9 cellular contexts compared by ENCODE assay signal in the genomic region with DNA sequence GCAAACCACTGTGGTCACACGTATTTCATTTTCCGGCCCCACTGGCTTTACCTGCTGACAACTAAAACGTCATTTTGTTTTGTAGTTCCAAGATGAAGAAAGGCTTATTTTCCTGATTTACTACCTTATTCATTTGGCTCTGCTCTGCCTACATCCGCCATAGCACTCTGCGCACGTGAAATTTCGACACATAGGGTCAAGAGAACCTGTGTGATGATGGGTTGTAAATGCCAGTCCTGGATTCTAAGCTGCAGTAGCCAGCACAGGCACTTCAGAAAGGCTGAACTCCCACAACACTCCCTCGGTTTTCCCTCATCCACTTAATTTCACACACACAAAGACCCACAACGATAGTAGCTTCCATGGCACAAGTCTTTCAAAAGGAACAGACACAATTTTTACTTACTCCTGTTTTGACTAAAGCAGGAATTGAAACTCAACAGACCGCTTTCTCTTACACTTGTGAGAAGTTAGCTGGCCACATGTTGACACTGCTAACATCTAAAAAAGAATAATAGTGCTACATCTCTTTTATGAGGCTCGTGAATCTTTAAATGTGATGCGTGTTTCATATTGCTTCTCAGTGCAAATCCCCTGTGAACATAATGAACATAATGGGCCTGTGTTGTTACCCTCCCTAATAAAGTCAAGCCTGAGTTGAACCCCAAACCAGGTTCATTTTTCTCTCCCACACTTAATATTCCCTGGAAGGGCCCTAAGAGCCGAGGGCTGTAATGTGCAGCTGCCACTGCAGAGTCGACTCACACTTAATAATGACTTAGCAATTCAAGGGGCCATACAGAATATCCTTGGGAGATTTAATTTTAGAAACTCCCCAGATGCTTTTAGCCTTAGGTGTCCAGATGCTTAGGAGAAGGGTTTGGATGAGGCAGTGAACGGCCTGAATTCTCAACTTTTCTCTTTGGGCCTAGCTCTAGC. TPM values are rescaled to one million over a fixed set of nuclear protein-coding genes. Genes with fewer than 3 reads are reported as not detected.
DNase-seq lines count a peak whose midpoint lies in the region; ATAC-seq and TF ChIP-seq lines count a peak whose summit lies in the region.
"Had no signal": no experiment of that assay in that cellular context is flagged by ENCODE, and none has a peak within 500 bp of the region (broad histone marks: within the 10 kb centered on the region; RNA-seq: fewer than 3 reads in every experiment).

No MANE protein-coding gene starts in this region.

- H3K27ac ChIP-seq in BLaER1 treated with 17β-estradiol and CSF1 and Interleukin-3, amounts not matched to agents 10 nM and 100 nM, result peak overlapping the region; percentile 17 to 98 (median 91); a peak in 21 of 22 replicates
- H3K27ac ChIP-seq: foreskin keratinocyte had no signal

- H3K27ac Mint-ChIP-seq in T-helper 17 cell (peak overlapping the region; percentile 96), memory B cell (peak overlapping the region; percentile 89), mesothelial cell of epicardium (no peak overlapping the region)

- peak overlapping the region in 5 of 10 experiments; percentile 15 to 97 (median 91); a peak in 10 of 20 replicates for H3K4me3 ChIP-seq in BLaER1 treated with 17β-estradiol and CSF1 and Interleukin-3, amounts not matched to agents 10 nM and 100 nM

- peak overlapping the region; percentile 81 to 99 (median 96) for H3K4me2 ChIP-seq in BLaER1 treated with 17β-estradiol and CSF1 and Interleukin-3, amounts not matched to agents 10 nM and 100 nM

- DNase-seq in T-helper 17 cell (no peak), memory B cell (ENCODE audit: low spot score in 2 of 2) (peak; percentile 32 to 33), mesothelial cell of epicardium (ENCODE audit: low spot score in 2 of 2, unreplicated experiment in 2 of 2) (no peak)
- DNase-seq in stimulated activated naive CD4-positive, alpha-beta T cell treated with Interleukin-2 at 50 U/mL for 16 hours (lab: John Stamatoyannopoulos, UW), result no peak

- ATAC-seq in GM21825 (IDR thresholded peaks at IDR 0.05; ENCODE audit: unreplicated experiment) (peak; percentile 26), T-helper 17 cell (no peak), memory B cell (ENCODE audit: low read depth) (peak; percentile 28), GM21423 (IDR thresholded peaks at IDR 0.05; ENCODE audit: unreplicated experiment) (no peak), HG03571 (IDR thresholded peaks at IDR 0.05; ENCODE audit: unreplicated experiment) (no peak)
- ATAC-seq: foreskin keratinocyte had no signal

- peaks cover 0 to 15% (median 4%) of the 10 kb centered on the region in 11 experiments; a peak in 8 of 22 replicates for H3K36me3 ChIP-seq in BLaER1 treated with 17β-estradiol and CSF1 and Interleukin-3, amounts not matched to agents 10 nM and 100 nM

- H3K9ac ChIP-seq in BLaER1 treated with 17β-estradiol and CSF1 and Interleukin-3, amounts not matched to agents 10 nM and 100 nM, result peak overlapping the region; percentile 14 to 98 (median 89); a peak in 21 of 22 replicates

- H3K4me1 Mint-ChIP-seq in T-helper 17 cell (peaks cover 52% of the 10 kb centered on the region), memory B cell (peaks cover 49% of the 10 kb centered on the region), mesothelial cell of epicardium (peaks cover 38% of the 10 kb centered on the region)

- no peak for TF ChIP-seq CTCF in mesothelial cell of epicardium (IDR thresholded peaks at IDR 0.05; ENCODE audit: unreplicated experiment)

- no peaks in the 10 kb centered on the region for H3K27me3 Mint-ChIP-seq in T-helper 17 cell
- no peaks in the 10 kb centered on the region for H3K27me3 Mint-ChIP-seq in memory B cell
- peaks cover 5% of the 10 kb centered on the region for H3K27me3 Mint-ChIP-seq in mesothelial cell of epicardium (ENCODE audit: low read depth)

- peaks cover 40 to 65% (median 48%) of the 10 kb centered on the region in 10 experiments for H3K4me1 ChIP-seq in BLaER1 treated with 17β-estradiol and CSF1 and Interleukin-3, amounts not matched to agents 10 nM and 100 nM

- H4K20me1 ChIP-seq in BLaER1 treated with 17β-estradiol and CSF1 and Interleukin-3, amounts not matched to agents 10 nM and 100 nM, result peaks cover 0 to 9% (median 0%) of the 10 kb centered on the region in 11 experiments; a peak in 3 of 22 replicates

- no peaks in the 10 kb centered on the region for H3K9me3 ChIP-seq in BLaER1 treated with 17β-estradiol and CSF1 and Interleukin-3, amounts not matched to agents 10 nM and 100 nM (replicated peaks in 1 of 11)
- H3K9me3 ChIP-seq in T-helper 17 cell (ENCODE audit: control insufficient read depth, low read length, poor library complexity, severe bottlenecking), result no peaks in the 10 kb centered on the region

- H3K36me3 Mint-ChIP-seq in T-helper 17 cell (ENCODE audit: low read depth) (peaks cover 10% of the 10 kb centered on the region), memory B cell (no peaks in the 10 kb centered on the region), mesothelial cell of epicardium (no peaks in the 10 kb centered on the region)

- H3K4me3 Mint-ChIP-seq in T-helper 17 cell (peak overlapping the region; percentile 85), memory B cell (peak overlapping the region; percentile 57), mesothelial cell of epicardium (no peak overlapping the region)

- H3K9me3 Mint-ChIP-seq in memory B cell, result no peaks in the 10 kb centered on the region
- H3K9me3 Mint-ChIP-seq in mesothelial cell of epicardium, result no peaks in the 10 kb centered on the region

- peaks cover 0 to 12% (median 0%) of the 10 kb centered on the region in 11 experiments; a peak in 3 of 22 replicates for H3K27me3 ChIP-seq in BLaER1 treated with 17β-estradiol and CSF1 and Interleukin-3, amounts not matched to agents 10 nM and 100 nM
- H3K27me3 ChIP-seq: foreskin keratinocyte had no signal

RNA-seq across cellular contexts. Expression of a gene that starts 1.5 kb away (rescaled TPM):
- total RNA-seq in T-helper 17 cell (100 to 1,000 TPM in 1 of 2 donors, 10 to 100 TPM in 1; 97.0 to 110 TPM), mesothelial cell of epicardium (38.3 to 41.2 TPM (median 38.5 TPM) in 3 replicates)

Comparison
In these comparisons a context has a peak if more than half of its experiments do, and no peak if none do; other contexts are left out.
1. ATAC-seq: peak in GM21825 (single experiment) and memory B cell (single experiment); none in T-helper 17 cell (single experiment), GM21423 (single experiment) and HG03571 (single experiment).
2. DNase-seq: peak in memory B cell (2 of 2); none in T-helper 17 cell (0 of 3), stimulated activated naive CD4-positive, alpha-beta T cell treated with Interleukin-2 at 50 U/mL for 16 hours (single experiment) and mesothelial cell of epicardium (0 of 2).